In the genomic region with DNA sequence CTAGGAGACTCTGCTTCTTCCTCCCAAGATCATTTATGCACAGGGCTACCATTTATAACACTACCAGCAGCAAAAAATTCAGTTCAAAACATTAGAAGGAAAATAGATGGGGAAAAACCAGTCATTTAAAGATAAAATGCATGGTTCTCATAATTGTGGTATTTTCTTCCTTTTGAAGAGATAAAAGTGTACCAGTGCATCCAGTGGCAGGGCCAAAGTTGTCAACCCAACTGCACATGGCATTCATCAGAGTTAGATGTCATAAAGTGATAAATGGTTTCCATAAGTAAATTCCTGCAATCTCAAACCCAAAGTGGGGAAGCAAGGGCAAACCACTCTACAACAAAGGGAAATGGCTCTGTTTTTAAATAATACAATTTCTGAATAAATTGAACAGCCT, we compare ENCODE assay signal across 32 cellular contexts.
"Had no signal": no experiment of that assay in that cellular context is flagged by ENCODE, and none has a peak within 500 bp of the region (broad histone marks: within the 10 kb centered on the region; RNA-seq: fewer than 3 reads in every experiment).

No MANE protein-coding gene starts in this region.

- H3K4me3 ChIP-seq: body of pancreas, esophagus muscularis mucosa, gastroesophageal sphincter, heart right ventricle, hepatocyte had no signal

- DNase-seq: activated B cell treated with CpG ODN at 0.5 μM for 24 hours; activated CD4-positive, alpha-beta memory T cell treated with anti-CD3 and anti-CD28 coated beads, Interleukin-2, amount 10 ng/mL, durations not matched to agents 7 days and 5 days; activated CD4-positive, alpha-beta T cell treated with anti-CD3 and anti-CD28 coated beads for 36 hours; activated CD4-positive, alpha-beta T cell treated with anti-CD3 and anti-CD28 coated beads, Interleukin-2, amount 10 ng/mL, durations not matched to agents 24 days and 14 days; activated CD4-positive, alpha-beta T cell treated with anti-CD3 and anti-CD28 coated beads, Interleukin-2, amount 50 U/mL, for 4 hours; activated CD4-positive, CD25-positive, alpha-beta regulatory T cell treated with anti-CD3 and anti-CD28 coated beads, Interleukin-2, amount 50 U/mL, for 72 hours; activated CD8-positive, alpha-beta memory T cell treated with anti-CD3 and anti-CD28 coated beads, Interleukin-2, amount 50 U/mL, for 48 hours; activated gamma-delta T cell; activated naive CD4-positive, alpha-beta T cell; activated naive CD4-positive, alpha-beta T cell treated with anti-CD3 and anti-CD28 coated beads, Interleukin-2, amount 10 ng/mL, durations not matched to agents 7 days and 5 days; activated naive CD8-positive, alpha-beta T cell treated with anti-CD3 and anti-CD28 coated beads, Interleukin-2, amount 10 ng/mL, durations not matched to agents 7 days and 5 days; activated T-cell treated with anti-CD3 and anti-CD28 coated beads for 4 hours; activated T-cell treated with anti-CD3 and anti-CD28 coated beads, Interleukin-2, amount 50 U/mL, for 24 hours; activated T-cell treated with anti-CD3 and anti-CD28 coated beads, Interleukin-2, amount 50 U/mL, for 72 hours; amniotic stem cell; anterior cingulate cortex; body of pancreas; caudate nucleus; cortex of kidney; dermis blood vessel endothelial cell; effector CD4-positive, alpha-beta T cell; effector memory CD8-positive, alpha-beta T cell; erythroblast; foreskin melanocyte; heart right ventricle; T-helper 1 cell; T-helper 17 cell; T1000; WERI-Rb-1 had no signal
